Comparison of ENCODE assay signal across 2 cellular contexts in the genomic region with DNA sequence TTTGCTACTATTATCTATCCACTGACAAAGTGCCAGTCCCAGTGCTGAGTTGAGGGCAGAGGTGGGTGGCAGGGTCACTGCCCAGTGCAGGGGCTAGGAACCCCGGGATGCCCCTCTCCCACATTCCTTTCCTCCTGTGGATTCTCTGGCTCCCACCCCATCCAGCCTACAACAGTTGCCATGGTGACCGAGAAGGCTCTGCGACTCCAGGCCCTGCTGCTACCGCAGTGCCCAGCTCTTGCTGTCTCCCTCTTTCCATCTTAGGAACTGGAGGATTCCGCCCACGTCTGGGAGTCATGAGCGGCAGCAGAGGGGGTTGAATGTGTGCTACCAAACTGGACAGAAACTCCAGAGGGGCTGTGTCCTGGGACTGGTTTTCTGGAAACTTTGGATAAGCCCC.
TF ChIP-seq lines count a peak whose summit lies in the region.

No MANE protein-coding gene starts in this region.

TF ChIP-seq in GM23338, 12 proteins besides CTCF, POLR2A, EP300 and RAD21 (continued from another document):
- TF ChIP-seq, protein P1, sequence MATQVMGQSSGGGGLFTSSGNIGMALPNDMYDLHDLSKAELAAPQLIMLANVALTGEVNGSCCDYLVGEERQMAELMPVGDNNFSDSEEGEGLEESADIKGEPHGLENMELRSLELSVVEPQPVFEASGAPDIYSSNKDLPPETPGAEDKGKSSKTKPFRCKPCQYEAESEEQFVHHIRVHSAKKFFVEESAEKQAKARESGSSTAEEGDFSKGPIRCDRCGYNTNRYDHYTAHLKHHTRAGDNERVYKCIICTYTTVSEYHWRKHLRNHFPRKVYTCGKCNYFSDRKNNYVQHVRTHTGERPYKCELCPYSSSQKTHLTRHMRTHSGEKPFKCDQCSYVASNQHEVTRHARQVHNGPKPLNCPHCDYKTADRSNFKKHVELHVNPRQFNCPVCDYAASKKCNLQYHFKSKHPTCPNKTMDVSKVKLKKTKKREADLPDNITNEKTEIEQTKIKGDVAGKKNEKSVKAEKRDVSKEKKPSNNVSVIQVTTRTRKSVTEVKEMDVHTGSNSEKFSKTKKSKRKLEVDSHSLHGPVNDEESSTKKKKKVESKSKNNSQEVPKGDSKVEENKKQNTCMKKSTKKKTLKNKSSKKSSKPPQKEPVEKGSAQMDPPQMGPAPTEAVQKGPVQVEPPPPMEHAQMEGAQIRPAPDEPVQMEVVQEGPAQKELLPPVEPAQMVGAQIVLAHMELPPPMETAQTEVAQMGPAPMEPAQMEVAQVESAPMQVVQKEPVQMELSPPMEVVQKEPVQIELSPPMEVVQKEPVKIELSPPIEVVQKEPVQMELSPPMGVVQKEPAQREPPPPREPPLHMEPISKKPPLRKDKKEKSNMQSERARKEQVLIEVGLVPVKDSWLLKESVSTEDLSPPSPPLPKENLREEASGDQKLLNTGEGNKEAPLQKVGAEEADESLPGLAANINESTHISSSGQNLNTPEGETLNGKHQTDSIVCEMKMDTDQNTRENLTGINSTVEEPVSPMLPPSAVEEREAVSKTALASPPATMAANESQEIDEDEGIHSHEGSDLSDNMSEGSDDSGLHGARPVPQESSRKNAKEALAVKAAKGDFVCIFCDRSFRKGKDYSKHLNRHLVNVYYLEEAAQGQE (IDR thresholded peaks at IDR 0.05; ENCODE audit: unreplicated experiment), result no peak
- TF ChIP-seq EZH2 (IDR thresholded peaks at IDR 0.05; ENCODE audit: low read depth, unreplicated experiment) (no peak), ZNF331 (CRISPR knock-in tag; IDR thresholded peaks at IDR 0.05; ENCODE audit: low read depth) (no peak), NANOG (IDR thresholded peaks at IDR 0.05; ENCODE audit: borderline replicate concordance) (no peak), CREB1 (CRISPR knock-in tag; IDR thresholded peaks at IDR 0.05; ENCODE audit: low read depth) (no peak), JUNB (IDR thresholded peaks at IDR 0.05; ENCODE audit: unreplicated experiment) (no peak), POLR2AphosphoS5 (IDR thresholded peaks at IDR 0.05; ENCODE audit: low read depth) (no peak), STAT1 (IDR thresholded peaks at IDR 0.05; ENCODE audit: unreplicated experiment) (no peak), ZNF114 (CRISPR knock-in tag; IDR thresholded peaks at IDR 0.05) (no peak)
- TF ChIP-seq, protein P2, sequence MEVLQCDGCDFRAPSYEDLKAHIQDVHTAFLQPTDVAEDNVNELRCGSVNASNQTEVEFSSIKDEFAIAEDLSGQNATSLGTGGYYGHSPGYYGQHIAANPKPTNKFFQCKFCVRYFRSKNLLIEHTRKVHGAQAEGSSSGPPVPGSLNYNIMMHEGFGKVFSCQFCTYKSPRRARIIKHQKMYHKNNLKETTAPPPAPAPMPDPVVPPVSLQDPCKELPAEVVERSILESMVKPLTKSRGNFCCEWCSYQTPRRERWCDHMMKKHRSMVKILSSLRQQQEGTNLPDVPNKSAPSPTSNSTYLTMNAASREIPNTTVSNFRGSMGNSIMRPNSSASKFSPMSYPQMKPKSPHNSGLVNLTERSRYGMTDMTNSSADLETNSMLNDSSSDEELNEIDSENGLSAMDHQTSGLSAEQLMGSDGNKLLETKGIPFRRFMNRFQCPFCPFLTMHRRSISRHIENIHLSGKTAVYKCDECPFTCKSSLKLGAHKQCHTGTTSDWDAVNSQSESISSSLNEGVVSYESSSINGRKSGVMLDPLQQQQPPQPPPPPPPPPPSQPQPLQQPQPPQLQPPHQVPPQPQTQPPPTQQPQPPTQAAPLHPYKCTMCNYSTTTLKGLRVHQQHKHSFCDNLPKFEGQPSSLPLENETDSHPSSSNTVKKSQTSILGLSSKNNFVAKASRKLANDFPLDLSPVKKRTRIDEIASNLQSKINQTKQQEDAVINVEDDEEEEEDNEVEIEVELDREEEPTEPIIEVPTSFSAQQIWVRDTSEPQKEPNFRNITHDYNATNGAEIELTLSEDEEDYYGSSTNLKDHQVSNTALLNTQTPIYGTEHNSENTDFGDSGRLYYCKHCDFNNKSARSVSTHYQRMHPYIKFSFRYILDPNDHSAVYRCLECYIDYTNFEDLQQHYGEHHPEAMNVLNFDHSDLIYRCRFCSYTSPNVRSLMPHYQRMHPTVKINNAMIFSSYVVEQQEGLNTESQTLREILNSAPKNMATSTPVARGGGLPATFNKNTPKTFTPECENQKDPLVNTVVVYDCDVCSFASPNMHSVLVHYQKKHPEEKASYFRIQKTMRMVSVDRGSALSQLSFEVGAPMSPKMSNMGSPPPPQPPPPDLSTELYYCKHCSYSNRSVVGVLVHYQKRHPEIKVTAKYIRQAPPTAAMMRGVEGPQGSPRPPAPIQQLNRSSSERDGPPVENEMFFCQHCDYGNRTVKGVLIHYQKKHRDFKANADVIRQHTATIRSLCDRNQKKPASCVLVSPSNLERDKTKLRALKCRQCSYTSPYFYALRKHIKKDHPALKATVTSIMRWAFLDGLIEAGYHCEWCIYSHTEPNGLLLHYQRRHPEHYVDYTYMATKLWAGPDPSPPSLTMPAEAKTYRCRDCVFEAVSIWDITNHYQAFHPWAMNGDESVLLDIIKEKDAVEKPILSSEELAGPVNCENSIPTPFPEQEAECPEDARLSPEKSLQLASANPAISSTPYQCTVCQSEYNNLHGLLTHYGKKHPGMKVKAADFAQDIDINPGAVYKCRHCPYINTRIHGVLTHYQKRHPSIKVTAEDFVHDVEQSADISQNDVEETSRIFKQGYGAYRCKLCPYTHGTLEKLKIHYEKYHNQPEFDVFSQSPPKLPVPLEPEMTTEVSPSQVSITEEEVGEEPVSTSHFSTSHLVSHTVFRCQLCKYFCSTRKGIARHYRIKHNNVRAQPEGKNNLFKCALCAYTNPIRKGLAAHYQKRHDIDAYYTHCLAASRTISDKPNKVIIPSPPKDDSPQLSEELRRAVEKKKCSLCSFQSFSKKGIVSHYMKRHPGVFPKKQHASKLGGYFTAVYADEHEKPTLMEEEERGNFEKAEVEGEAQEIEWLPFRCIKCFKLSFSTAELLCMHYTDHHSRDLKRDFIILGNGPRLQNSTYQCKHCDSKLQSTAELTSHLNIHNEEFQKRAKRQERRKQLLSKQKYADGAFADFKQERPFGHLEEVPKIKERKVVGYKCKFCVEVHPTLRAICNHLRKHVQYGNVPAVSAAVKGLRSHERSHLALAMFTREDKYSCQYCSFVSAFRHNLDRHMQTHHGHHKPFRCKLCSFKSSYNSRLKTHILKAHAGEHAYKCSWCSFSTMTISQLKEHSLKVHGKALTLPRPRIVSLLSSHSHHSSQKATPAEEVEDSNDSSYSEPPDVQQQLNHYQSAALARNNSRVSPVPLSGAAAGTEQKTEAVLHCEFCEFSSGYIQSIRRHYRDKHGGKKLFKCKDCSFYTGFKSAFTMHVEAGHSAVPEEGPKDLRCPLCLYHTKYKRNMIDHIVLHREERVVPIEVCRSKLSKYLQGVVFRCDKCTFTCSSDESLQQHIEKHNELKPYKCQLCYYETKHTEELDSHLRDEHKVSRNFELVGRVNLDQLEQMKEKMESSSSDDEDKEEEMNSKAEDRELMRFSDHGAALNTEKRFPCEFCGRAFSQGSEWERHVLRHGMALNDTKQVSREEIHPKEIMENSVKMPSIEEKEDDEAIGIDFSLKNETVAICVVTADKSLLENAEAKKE (CRISPR knock-in tag; IDR thresholded peaks at IDR 0.05), result no peak

TF ChIP-seq in WTC11, 78 proteins besides CTCF, POLR2A, EP300 and RAD21 (continued from another document):
- TF ChIP-seq, protein P3, sequence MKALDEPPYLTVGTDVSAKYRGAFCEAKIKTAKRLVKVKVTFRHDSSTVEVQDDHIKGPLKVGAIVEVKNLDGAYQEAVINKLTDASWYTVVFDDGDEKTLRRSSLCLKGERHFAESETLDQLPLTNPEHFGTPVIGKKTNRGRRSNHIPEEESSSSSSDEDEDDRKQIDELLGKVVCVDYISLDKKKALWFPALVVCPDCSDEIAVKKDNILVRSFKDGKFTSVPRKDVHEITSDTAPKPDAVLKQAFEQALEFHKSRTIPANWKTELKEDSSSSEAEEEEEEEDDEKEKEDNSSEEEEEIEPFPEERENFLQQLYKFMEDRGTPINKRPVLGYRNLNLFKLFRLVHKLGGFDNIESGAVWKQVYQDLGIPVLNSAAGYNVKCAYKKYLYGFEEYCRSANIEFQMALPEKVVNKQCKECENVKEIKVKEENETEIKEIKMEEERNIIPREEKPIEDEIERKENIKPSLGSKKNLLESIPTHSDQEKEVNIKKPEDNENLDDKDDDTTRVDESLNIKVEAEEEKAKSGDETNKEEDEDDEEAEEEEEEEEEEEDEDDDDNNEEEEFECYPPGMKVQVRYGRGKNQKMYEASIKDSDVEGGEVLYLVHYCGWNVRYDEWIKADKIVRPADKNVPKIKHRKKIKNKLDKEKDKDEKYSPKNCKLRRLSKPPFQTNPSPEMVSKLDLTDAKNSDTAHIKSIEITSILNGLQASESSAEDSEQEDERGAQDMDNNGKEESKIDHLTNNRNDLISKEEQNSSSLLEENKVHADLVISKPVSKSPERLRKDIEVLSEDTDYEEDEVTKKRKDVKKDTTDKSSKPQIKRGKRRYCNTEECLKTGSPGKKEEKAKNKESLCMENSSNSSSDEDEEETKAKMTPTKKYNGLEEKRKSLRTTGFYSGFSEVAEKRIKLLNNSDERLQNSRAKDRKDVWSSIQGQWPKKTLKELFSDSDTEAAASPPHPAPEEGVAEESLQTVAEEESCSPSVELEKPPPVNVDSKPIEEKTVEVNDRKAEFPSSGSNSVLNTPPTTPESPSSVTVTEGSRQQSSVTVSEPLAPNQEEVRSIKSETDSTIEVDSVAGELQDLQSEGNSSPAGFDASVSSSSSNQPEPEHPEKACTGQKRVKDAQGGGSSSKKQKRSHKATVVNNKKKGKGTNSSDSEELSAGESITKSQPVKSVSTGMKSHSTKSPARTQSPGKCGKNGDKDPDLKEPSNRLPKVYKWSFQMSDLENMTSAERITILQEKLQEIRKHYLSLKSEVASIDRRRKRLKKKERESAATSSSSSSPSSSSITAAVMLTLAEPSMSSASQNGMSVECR (CRISPR knock-in tag; IDR thresholded peaks at IDR 0.05; ENCODE audit: borderline replicate concordance), result no peak
- TF ChIP-seq, protein P4, sequence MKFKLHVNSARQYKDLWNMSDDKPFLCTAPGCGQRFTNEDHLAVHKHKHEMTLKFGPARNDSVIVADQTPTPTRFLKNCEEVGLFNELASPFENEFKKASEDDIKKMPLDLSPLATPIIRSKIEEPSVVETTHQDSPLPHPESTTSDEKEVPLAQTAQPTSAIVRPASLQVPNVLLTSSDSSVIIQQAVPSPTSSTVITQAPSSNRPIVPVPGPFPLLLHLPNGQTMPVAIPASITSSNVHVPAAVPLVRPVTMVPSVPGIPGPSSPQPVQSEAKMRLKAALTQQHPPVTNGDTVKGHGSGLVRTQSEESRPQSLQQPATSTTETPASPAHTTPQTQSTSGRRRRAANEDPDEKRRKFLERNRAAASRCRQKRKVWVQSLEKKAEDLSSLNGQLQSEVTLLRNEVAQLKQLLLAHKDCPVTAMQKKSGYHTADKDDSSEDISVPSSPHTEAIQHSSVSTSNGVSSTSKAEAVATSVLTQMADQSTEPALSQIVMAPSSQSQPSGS (CRISPR knock-in tag; IDR thresholded peaks at IDR 0.05; ENCODE audit: borderline replicate concordance, low read depth), result no peak
- TF ChIP-seq ATF1 (CRISPR knock-in tag; IDR thresholded peaks at IDR 0.05), result no peak
- TF ChIP-seq ZNF396 (CRISPR knock-in tag; IDR thresholded peaks at IDR 0.05; ENCODE audit: borderline replicate concordance), result no peak
- no peak for TF ChIP-seq GTF2I (CRISPR knock-in tag; conservative IDR thresholded peaks at IDR 0.05)
- TF ChIP-seq NFYB (CRISPR knock-in tag; conservative IDR thresholded peaks at IDR 0.05; ENCODE audit: low read depth), result no peak
- no peak for TF ChIP-seq CBFB (CRISPR knock-in tag; IDR thresholded peaks at IDR 0.05; ENCODE audit: low read depth)
- no peak for TF ChIP-seq HMGA2 (CRISPR knock-in tag; IDR thresholded peaks at IDR 0.05)
- no peak for TF ChIP-seq ZNF219 (CRISPR knock-in tag; IDR thresholded peaks at IDR 0.05; ENCODE audit: borderline replicate concordance)
- TF ChIP-seq ELF4 (CRISPR knock-in tag; IDR thresholded peaks at IDR 0.05; ENCODE audit: low read depth), result no peak
- no peak for TF ChIP-seq NFATC4 (CRISPR knock-in tag; IDR thresholded peaks at IDR 0.05)
- no peak for TF ChIP-seq ESRRA (CRISPR knock-in tag; IDR thresholded peaks at IDR 0.05; ENCODE audit: borderline replicate concordance)
- TF ChIP-seq CREB1 (CRISPR knock-in tag; IDR thresholded peaks at IDR 0.05), result no peak
